In the genomic region with DNA sequence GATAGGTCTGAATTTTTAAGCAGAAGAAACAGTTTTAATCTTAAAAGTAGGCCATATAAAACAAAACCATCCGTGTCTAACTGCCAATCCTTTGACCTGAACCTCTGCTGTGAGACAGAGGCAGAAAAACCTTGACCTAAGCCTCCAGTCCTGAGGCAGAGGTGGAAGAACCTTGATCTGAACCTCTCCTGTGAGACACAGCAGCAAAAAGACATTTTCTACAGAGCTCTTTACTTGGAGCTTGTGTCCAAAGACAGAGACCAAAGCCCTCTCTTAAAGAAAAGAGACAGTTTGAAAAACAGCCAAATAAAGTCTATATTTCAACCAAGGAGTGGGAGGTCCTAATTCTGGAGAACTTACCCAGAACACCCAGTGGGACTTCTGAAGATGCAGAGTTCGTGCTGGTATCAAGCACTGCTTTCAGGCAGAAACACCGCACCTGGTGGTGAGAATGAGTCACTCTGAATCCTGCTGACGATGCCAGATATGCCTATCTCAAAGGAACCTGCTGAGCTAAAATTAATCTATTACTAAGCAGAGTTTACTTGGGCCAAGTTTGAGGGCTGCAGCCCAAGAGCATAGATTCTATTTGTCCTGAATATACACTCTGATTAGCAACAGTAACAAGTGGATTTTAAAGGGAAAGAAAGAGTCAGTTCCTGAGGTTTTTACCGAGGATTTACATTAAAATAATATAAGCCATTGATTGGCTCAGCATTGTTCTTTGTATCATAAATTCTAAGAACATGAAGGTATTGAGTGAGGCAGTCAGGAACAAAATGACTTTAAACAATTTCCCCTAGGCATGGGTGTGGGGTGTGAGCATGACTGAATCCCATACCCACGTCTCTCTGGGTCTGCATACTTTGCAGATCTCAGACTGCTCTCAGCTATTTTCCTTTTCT, we compare ENCODE assay signal across 8 cellular contexts.
DNase-seq lines count a peak whose midpoint lies in the region; ATAC-seq and TF ChIP-seq lines count a peak whose summit lies in the region.

No MANE protein-coding gene starts in this region.

- H3K4me1 ChIP-seq in A673 (ENCODE audit: insufficient read depth, low read length, poor library complexity, severe bottlenecking): no peaks in the 10 kb centered on the region

- intact Hi-C loops in A673 (cut with micrococcal nuclease; ENCODE audit: unreplicated experiment): no loop called here

- H3K9me3 ChIP-seq in A673 (ENCODE audit: low read depth, low read length, poor library complexity, severe bottlenecking): no peaks in the 10 kb centered on the region

- H3K27me3 ChIP-seq in A673 (replicated peaks; ENCODE audit: insufficient read depth, low read depth, low read length, poor library complexity): peaks cover 17% of the 10 kb centered on the region

- peaks cover 6% of the 10 kb centered on the region for H3K9me3 Mint-ChIP-seq in chondrocyte (ENCODE audit: low read depth)
- no peaks in the 10 kb centered on the region for H3K9me3 Mint-ChIP-seq in stimulated activated effector memory CD8-positive, alpha-beta T cell treated with anti-CD3 and anti-CD28 coated beads, Interleukin-12 subunit alpha, Interleukin-12 subunit beta, amount 100 ng/mL, for 72 hours

- no TSS peak for BruUV-seq in A673 (replicated peaks; lab: Mats Ljungman, UMichigan)

- H3K27ac Mint-ChIP-seq in chondrocyte (ENCODE audit: unreplicated experiment): peak overlapping the region; percentile 57
- H3K27ac Mint-ChIP-seq in stimulated activated effector memory CD8-positive, alpha-beta T cell treated with anti-CD3 and anti-CD28 coated beads, Interleukin-12 subunit alpha, Interleukin-12 subunit beta, amount 100 ng/mL, for 72 hours: no peak overlapping the region

- ATAC-seq in GM19351 (IDR thresholded peaks at IDR 0.05; ENCODE audit: unreplicated experiment) (peak; percentile 89), HG03103 (IDR thresholded peaks at IDR 0.05; ENCODE audit: low read depth, unreplicated experiment) (peak; percentile 83)
- no peak for ATAC-seq in stimulated activated effector memory CD8-positive, alpha-beta T cell treated with anti-CD3 and anti-CD28 coated beads, Interleukin-12 subunit alpha, Interleukin-12 subunit beta, amount 100 ng/mL, for 72 hours

- H3K27me3 Mint-ChIP-seq in chondrocyte (ENCODE audit: low read depth): no peaks in the 10 kb centered on the region

- H3K4me1 Mint-ChIP-seq in chondrocyte (ENCODE audit: low read depth): peaks cover 21% of the 10 kb centered on the region
- no peaks in the 10 kb centered on the region for H3K4me1 Mint-ChIP-seq in stimulated activated effector memory CD8-positive, alpha-beta T cell treated with anti-CD3 and anti-CD28 coated beads, Interleukin-12 subunit alpha, Interleukin-12 subunit beta, amount 100 ng/mL, for 72 hours

- H3K4me3 ChIP-seq in A673 (ENCODE audit: low read depth, low read length, poor library complexity, severe bottlenecking): no peak overlapping the region

- H3K36me3 Mint-ChIP-seq in chondrocyte (ENCODE audit: low read depth): no peaks in the 10 kb centered on the region
- no peaks in the 10 kb centered on the region for H3K36me3 Mint-ChIP-seq in stimulated activated effector memory CD8-positive, alpha-beta T cell treated with anti-CD3 and anti-CD28 coated beads, Interleukin-12 subunit alpha, Interleukin-12 subunit beta, amount 100 ng/mL, for 72 hours

- DNase-seq in A673 (ENCODE audit: low spot score): peak; percentile 1
- no peak for DNase-seq in chondrocyte (ENCODE audit: low spot score)
- DNase-seq in activated naive CD4-positive, alpha-beta T cell treated with anti-CD3 and anti-CD28 coated beads, Interleukin-2, amount 50 U/mL, for 16 hours: no peak
- DNase-seq in NCI-H82 (lab: John Stamatoyannopoulos, UW): no peak
- no peak for DNase-seq in stimulated activated effector memory CD8-positive, alpha-beta T cell treated with anti-CD3 and anti-CD28 coated beads, Interleukin-12 subunit alpha, Interleukin-12 subunit beta, amount 100 ng/mL, for 72 hours (ENCODE audit: low spot score in 2 of 2)
- no peak for DNase-seq in activated gamma-delta T cell (lab: John Stamatoyannopoulos, UW)

- no peaks in the 10 kb centered on the region for H3K36me3 ChIP-seq in A673 (ENCODE audit: insufficient read depth, low read length, poor library complexity, severe bottlenecking)

- POLR2A ChIA-PET in A673 (lab: Charles Lee; ENCODE audit: low non-redundant PET): no interaction called here

- CTCF ChIA-PET in A673 (lab: Charles Lee): no interaction called here

- H3K27ac ChIP-seq in A673 (ENCODE audit: low read depth, low read length, poor library complexity, severe bottlenecking): no peak overlapping the region

- TF ChIP-seq CTCF in A673 (conservative IDR thresholded peaks at IDR 0.05; ENCODE audit: low read depth, low read length) (no peak), chondrocyte (IDR thresholded peaks at IDR 0.05) (peak; percentile 22)

- peak overlapping the region; percentile 21 for H3K4me3 Mint-ChIP-seq in chondrocyte (ENCODE audit: unreplicated experiment)
- H3K4me3 Mint-ChIP-seq in stimulated activated effector memory CD8-positive, alpha-beta T cell treated with anti-CD3 and anti-CD28 coated beads, Interleukin-12 subunit alpha, Interleukin-12 subunit beta, amount 100 ng/mL, for 72 hours: no peak overlapping the region
